Comparison of ENCODE assay signal across 8 cellular contexts in genomic region chr20:63973636-63974401, GRCh38. TPM values are rescaled to one million over a fixed set of nuclear protein-coding genes. Genes with fewer than 3 reads are reported as not detected.
DNase-seq lines count a peak whose midpoint lies in the region; ATAC-seq and TF ChIP-seq lines count a peak whose summit lies in the region.

No MANE protein-coding gene starts in this region.

- in situ Hi-C loops in GM13976 (cut with MboI; ENCODE audit: low sequenced_read_pairs, unreplicated experiment): no loop called here

- peak overlapping the region; percentile 48 to 52 for H3K4me3 ChIP-seq in ascending aorta
- H3K4me3 ChIP-seq in prostate gland: peak overlapping the region; percentile 14 to 30

- TF ChIP-seq CTCF in 22Rv1 (IDR thresholded peaks at IDR 0.05) (peak; percentile 99), GM13976 (IDR thresholded peaks at IDR 0.05; ENCODE audit: borderline replicate concordance, control extremely low read depth, extremely low read depth, insufficient read depth, missing control alignments) (peak; percentile 94), ascending aorta (IDR thresholded peaks at IDR 0.05) (peak; percentile 95 to 100 (median 98)), prostate gland (IDR thresholded peaks at IDR 0.05) (peak; percentile 95 to 99 (median 97))

- intact Hi-C loops in ascending aorta (cut with DNase I) (loop anchor here (1.0 to 10.0 kb wide), 5 partner anchors 67 to 759 kb away; partner anchors contain the start of genes GMEB2 and YTHDF1), left ventricle myocardium superior (cut with micrococcal nuclease) (no loop called here), prostate gland (cut with DNase I) (loop anchor here (5.0 to 10.0 kb wide), 4 partner anchors 67 to 437 kb away; partner anchors contain the start of gene PTK6)

- 10% methylated on average over 36 of the region's 37 CpGs for WGBS in prostate gland

- H3K9me3 ChIP-seq in ascending aorta (no peaks in the 10 kb centered on the region), prostate gland (no peaks in the 10 kb centered on the region)

- H3K27ac ChIP-seq in 22Rv1 (peak overlapping the region; percentile 17; the same call in 1 of the 2 replicates), ascending aorta (no peak overlapping the region), prostate gland (peak overlapping the region; percentile 65 to 74)

- H3K4me1 ChIP-seq in ascending aorta: peaks cover 9 to 11% of the 10 kb centered on the region in 2 donors
- peaks cover 17% of the 10 kb centered on the region for H3K4me1 ChIP-seq in prostate gland (replicated peaks)

- no peak for TF ChIP-seq POLR2A in prostate gland (IDR thresholded peaks at IDR 0.05)

- H3K27me3 ChIP-seq in ascending aorta (no peaks in the 10 kb centered on the region), prostate gland (replicated peaks; ENCODE audit: insufficient read depth) (no peaks in the 10 kb centered on the region)

- ATAC-seq in left ventricle myocardium superior (peak; percentile 82), HG03439 (IDR thresholded peaks at IDR 0.05; ENCODE audit: unreplicated experiment) (no peak)

- DNase-seq in GM13976 (ENCODE audit: low spot score): peak; percentile 89
- peak; percentile 62 for DNase-seq in NCI-H1105 treated with DMSO at 0.1 percent for 48 hours (lab: John Stamatoyannopoulos, UW)
- peak; percentile 54 to 68 (median 67) for DNase-seq in T-helper 2 cell
- DNase-seq in ascending aorta (ENCODE audit: low spot score in 2 of 2): peak in 1 of 2 donors; percentile 90
- peak; percentile 95 for DNase-seq in left ventricle myocardium superior
- peak; percentile 84 for DNase-seq in prostate gland (ENCODE audit: low spot score)

- H3K36me3 ChIP-seq in ascending aorta (no peaks in the 10 kb centered on the region), prostate gland (no peaks in the 10 kb centered on the region)

RNA-seq across cellular contexts. Expression of gene ZNF512B, which starts 4.1 kb away (rescaled TPM):
- total RNA-seq in ascending aorta (17.5 TPM), left ventricle myocardium superior (14.0 TPM), prostate gland (10 to 100 TPM; 12.2 to 24.6 TPM)

RNA-seq across cellular contexts. Expression of gene SAMD10, which starts 5.6 kb away (rescaled TPM):
- total RNA-seq in ascending aorta (not detected), left ventricle myocardium superior (6.4 TPM), prostate gland (10 to 100 TPM in 1 of 2 donors, 1 to 10 TPM in 1; 6.0 to 14.7 TPM)

RNA-seq across cellular contexts. Expression of gene PRPF6, which starts 7.1 kb away (rescaled TPM):
- total RNA-seq in ascending aorta (33.5 TPM), left ventricle myocardium superior (50.6 TPM), prostate gland (10 to 100 TPM; 60.9 to 99.6 TPM)

RNA-seq across cellular contexts. Expression of gene UCKL1, which starts 17.6 kb away (rescaled TPM):
- total RNA-seq in ascending aorta (95.4 TPM), left ventricle myocardium superior (59.9 TPM), prostate gland (10 to 100 TPM; 46.6 to 66.2 TPM)

Comparison
In these comparisons a context has a peak if more than half of its experiments do, and no peak if none do; other contexts are left out.
1. H3K27ac ChIP-seq: peak in 22Rv1 (single experiment) and prostate gland (2 of 2); none in ascending aorta (0 of 2).
2. Peak in every context shown above with its lines, with median percentiles within 50 percentile points of each other: CTCF ChIP-seq.